ENCODE assay signal across 26 cellular contexts in the genomic region with DNA sequence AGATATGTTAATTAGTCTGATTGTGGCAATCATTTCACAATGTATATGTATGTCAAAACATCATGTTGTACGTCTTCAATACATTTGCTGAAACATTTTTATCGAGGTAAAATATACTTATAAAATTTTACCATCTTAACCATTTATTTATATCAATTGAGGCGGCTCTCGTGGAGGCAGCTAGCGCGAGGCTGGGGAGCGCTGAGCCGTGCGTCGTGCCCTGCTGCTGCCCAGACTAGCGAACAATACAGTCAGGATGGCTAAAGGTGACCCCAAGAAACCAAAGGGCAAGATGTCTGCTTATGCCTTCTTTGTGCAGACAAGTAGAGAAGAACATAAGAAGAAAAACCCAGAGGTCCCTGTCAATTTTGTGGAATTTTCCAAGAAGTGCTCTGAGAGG.
"Had no signal": no experiment of that assay in that cellular context is flagged by ENCODE, and none has a peak within 500 bp of the region (broad histone marks: within the 10 kb centered on the region; RNA-seq: fewer than 3 reads in every experiment).

No MANE protein-coding gene starts in this region.

- H3K9me3 ChIP-seq: stomach, suprapubic skin, testis, thyroid gland, transverse colon, upper lobe of left lung, upper lobe of right lung, uterus, vagina had no signal

- ATAC-seq: stimulated activated effector memory CD8-positive, alpha-beta T cell treated with anti-CD3 and anti-CD28 coated beads, Interleukin-12 subunit alpha, Interleukin-12 subunit beta, amount 100 ng/mL, for 72 hours; stimulated activated memory B cell treated with anti-CD40 and anti-IgM and Interleukin-4, amounts not matched to agents 10 μg/mL and 1 μg/mL and 100 μg/mL, for 72 hours; stimulated activated naive B cell treated with anti-CD40 and anti-IgM and Interleukin-4, amounts not matched to agents 10 μg/mL and 1 μg/mL and 100 μg/mL, for 72 hours; stimulated activated naive CD8-positive, alpha-beta T cell treated with anti-CD3 and anti-CD28 coated beads, Interleukin-15, amount 100 ng/mL, for 72 hours; stimulated activated naive CD8-positive, alpha-beta T cell treated with anti-CD3 and anti-CD28 coated beads, Interleukin-15, Interleukin-2, amounts not matched to agents 100 U/mL and 50 U/mL, for 24 hours; upper lobe of right lung had no signal

- DNase-seq: stimulated activated CD4-positive, alpha-beta T cell treated with anti-CD3 and anti-CD28 coated beads, Interleukin-2, amount 100 ng/mL, for 48 hours; stimulated activated CD4-positive, alpha-beta T cell treated with anti-CD3 and anti-CD28 coated beads, Interleukin-4, amount 100 ng/mL, for 1 hour; stimulated activated CD4-positive, alpha-beta T cell treated with anti-CD3 and anti-CD28 coated beads, Interleukin-4, amount 100 ng/mL, for 24 hours; stimulated activated CD4-positive, alpha-beta T cell treated with anti-CD3 and anti-CD28 coated beads, Interleukin-4, amount 100 ng/mL, for 4 hours; stimulated activated CD8-positive, alpha-beta memory T cell treated with anti-CD3 and anti-CD28 coated beads, Interleukin-4, amount 100 ng/mL, for 48 hours; stimulated activated naive B cell treated with anti-CD40 and anti-IgM and Interleukin-4, amounts not matched to agents 10 μg/mL and 1 μg/mL and 100 μg/mL, for 72 hours; stimulated activated naive CD4-positive, alpha-beta T cell; stimulated activated naive CD4-positive, alpha-beta T cell treated with Interleukin-2 at 50 U/mL for 16 hours; stimulated activated naive CD8-positive, alpha-beta T cell treated with anti-CD3 and anti-CD28 coated beads, Interleukin-15, amount 100 ng/mL, for 72 hours; stimulated activated naive CD8-positive, alpha-beta T cell treated with anti-CD3 and anti-CD28 coated beads, Interleukin-15, Interleukin-2, amounts not matched to agents 100 U/mL and 50 U/mL, for 24 hours; stomach; substantia nigra; testis; thyroid gland; tibial artery; transverse colon; trophoblast cell; upper lobe of right lung; uterus had no signal

- H3K4me3 ChIP-seq: stomach, suprapubic skin, testis, thoracic aorta, thyroid gland, tibial artery, tibial nerve, transverse colon, upper lobe of left lung, upper lobe of right lung, uterus, vagina had no signal

- H3K27me3 ChIP-seq: stomach, suprapubic skin, testis, thyroid gland, tibial artery, tibial nerve, transverse colon, upper lobe of left lung, upper lobe of right lung, uterus, vagina had no signal

- H3K27ac ChIP-seq: stomach, suprapubic skin, testis, thoracic aorta, thyroid gland, tibial artery, tibial nerve, transverse colon, upper lobe of left lung, upper lobe of right lung, uterus, vagina had no signal

- H3K36me3 ChIP-seq: stomach, suprapubic skin, thoracic aorta, thyroid gland, tibial artery, tibial nerve, transverse colon, upper lobe of left lung, upper lobe of right lung, uterus, vagina had no signal

- H3K4me1 ChIP-seq: stomach, suprapubic skin, testis, tibial artery, tibial nerve, upper lobe of left lung, upper lobe of right lung, uterus, vagina had no signal
